ENCODE assay signal across 8 cellular contexts in genomic region chr17:2138318-2138717, GRCh38.
A peak's percentile ranks its signal among the peaks of the same experiment; 100 is the strongest.
DNase-seq lines count a peak whose midpoint lies in the region; ATAC-seq and TF ChIP-seq lines count a peak whose summit lies in the region.

No MANE protein-coding gene starts in this region.

- no peak for TF ChIP-seq CTCF in NB4 (IDR thresholded peaks at IDR 0.05; ENCODE audit: low read depth, low read length)

- no peak overlapping the region for H3K4me3 Mint-ChIP-seq in effector memory CD8-positive, alpha-beta T cell

- peak; percentile 74 for ATAC-seq in GM19395 (IDR thresholded peaks at IDR 0.05; ENCODE audit: unreplicated experiment)
- ATAC-seq in effector memory CD8-positive, alpha-beta T cell (replicated peaks) = peak; percentile 85
- ATAC-seq in stimulated activated naive CD8-positive, alpha-beta T cell treated with anti-CD3 and anti-CD28 coated beads, Interleukin-15, Interleukin-2, amounts not matched to agents 100 U/mL and 50 U/mL, for 24 hours = peak; percentile 32
- no peak for ATAC-seq in GM21526 (IDR thresholded peaks at IDR 0.05; ENCODE audit: low FRiP score, unreplicated experiment)
- ATAC-seq in HG03457 (IDR thresholded peaks at IDR 0.05; ENCODE audit: unreplicated experiment) = no peak

- H3K36me3 Mint-ChIP-seq in effector memory CD8-positive, alpha-beta T cell (ENCODE audit: insufficient read depth) = no peaks in the 10 kb centered on the region

- no peak for TF ChIP-seq POLR2A in NB4 (IDR thresholded peaks at IDR 0.05; ENCODE audit: extremely low read depth, insufficient read length)

- H3K27me3 Mint-ChIP-seq in effector memory CD8-positive, alpha-beta T cell = no peaks in the 10 kb centered on the region

- no peak overlapping the region for H3K4me3 ChIP-seq in NB4 (ENCODE audit: low read depth, low read length)

- peak overlapping the region; percentile 68 to 87 for H3K27ac Mint-ChIP-seq in effector memory CD8-positive, alpha-beta T cell

- no peaks in the 10 kb centered on the region for H3K9me3 Mint-ChIP-seq in effector memory CD8-positive, alpha-beta T cell

- H3K4me1 Mint-ChIP-seq in effector memory CD8-positive, alpha-beta T cell (ENCODE audit: low read depth in 2 of 2) = peaks cover 12 to 13% of the 10 kb centered on the region in 2 donors

- DNase-seq in Daoy (ENCODE audit: low read depth) (peak; percentile 47), NB4 (ENCODE audit: low read depth) (peak; percentile 62)
- DNase-seq in effector memory CD8-positive, alpha-beta T cell = peak in 2 of 3 experiments; percentile 6 to 7
- peak; percentile 13 for DNase-seq in stimulated activated naive CD8-positive, alpha-beta T cell treated with anti-CD3 and anti-CD28 coated beads, Interleukin-15, Interleukin-2, amounts not matched to agents 100 U/mL and 50 U/mL, for 24 hours
- no peak for DNase-seq in activated CD8-positive, alpha-beta memory T cell treated with anti-CD3 and anti-CD28 coated beads for 24 hours

Comparison
In these comparisons a context has a peak if more than half of its experiments do, and no peak if none do; other contexts are left out.
1. ATAC-seq: peak in GM19395 (single experiment), effector memory CD8-positive, alpha-beta T cell (single experiment) and stimulated activated naive CD8-positive, alpha-beta T cell treated with anti-CD3 and anti-CD28 coated beads, Interleukin-15, Interleukin-2, amounts not matched to agents 100 U/mL and 50 U/mL, for 24 hours (single experiment); none in GM21526 (single experiment) and HG03457 (single experiment).